Comparison of ENCODE assay signal across 8 cellular contexts in genomic region chr19:6423499-6424189, GRCh38. TPM values are rescaled to one million over a fixed set of nuclear protein-coding genes. Genes with fewer than 3 reads are reported as not detected.
DNase-seq lines count a peak whose midpoint lies in the region; ATAC-seq, FAIRE-seq and TF ChIP-seq lines count a peak whose summit lies in the region.
"Had no signal": no experiment of that assay in that cellular context is flagged by ENCODE, and none has a peak within 500 bp of the region (broad histone marks: within the 10 kb centered on the region; RNA-seq: fewer than 3 reads in every experiment).

No MANE protein-coding gene starts in this region.

- ATAC-seq in GM18868 (IDR thresholded peaks at IDR 0.05; ENCODE audit: unreplicated experiment) (no peak), HG03565 (IDR thresholded peaks at IDR 0.05; ENCODE audit: unreplicated experiment) (no peak)

- H3K9ac ChIP-seq in iPS-15b (ENCODE audit: low read depth, low read length): peak overlapping the region; percentile 90
- peak overlapping the region; percentile 85 for H3K9ac ChIP-seq in skeletal muscle satellite cell (ENCODE audit: low read depth, low read length)

- peak overlapping the region; percentile 94 for H3K4me2 ChIP-seq in skeletal muscle satellite cell (ENCODE audit: low read length)

- H3K4me3 ChIP-seq in iPS-15b (ENCODE audit: low read depth, low read length): peak overlapping the region; percentile 96
- H3K4me3 ChIP-seq in skeletal muscle satellite cell (ENCODE audit: low read length): peak overlapping the region; percentile 89

- H3K27me3 ChIP-seq in iPS-15b (ENCODE audit: control insufficient read depth, insufficient read depth, low read length) (no peaks in the 10 kb centered on the region), skeletal muscle satellite cell (ENCODE audit: control insufficient read depth, insufficient read depth, low read length) (no peaks in the 10 kb centered on the region)

- H3K9me3 ChIP-seq in iPS-15b (ENCODE audit: control insufficient read depth, insufficient read depth, low read length): no peaks in the 10 kb centered on the region
- H3K9me3 ChIP-seq in skeletal muscle satellite cell (replicated peaks; ENCODE audit: low read length): no peaks in the 10 kb centered on the region

- no peak for TF ChIP-seq POLR2A in GM12892 (IDR thresholded peaks at IDR 0.05; ENCODE audit: low read depth, low read length)

- DNase-seq in GM12892 (ENCODE audit: insufficient read length) (no peak), NCI-H69 (lab: John Stamatoyannopoulos, UW) (peak; percentile 50), amniotic epithelial cell (ENCODE audit: low read depth) (peak; percentile 37)

- H3K36me3 ChIP-seq in iPS-15b (ENCODE audit: control insufficient read depth, insufficient read depth, low read length): peaks cover 38% of the 10 kb centered on the region
- peaks cover 33% of the 10 kb centered on the region for H3K36me3 ChIP-seq in skeletal muscle satellite cell (ENCODE audit: insufficient read depth, low read length)

- peak; percentile 64 for FAIRE-seq in GM12892 (lab: Jason Lieb, UNC)

- peaks cover 5% of the 10 kb centered on the region for H3K4me1 ChIP-seq in iPS-15b (ENCODE audit: control insufficient read depth, insufficient read depth, low read length)
- H3K4me1 ChIP-seq in skeletal muscle satellite cell (ENCODE audit: control insufficient read depth, insufficient read depth, low read length): peaks cover 20% of the 10 kb centered on the region

RNA-seq across cellular contexts. Expression of gene KHSRP, which starts 1.0 kb away (rescaled TPM):
- polyA plus RNA-seq in GM12892 (2012; ENCODE audit: missing spikeins): 96.5 TPM
- 101 and 120 TPM in 2 replicates for total RNA-seq in skeletal muscle satellite cell (2012; rRNA removed)

RNA-seq across cellular contexts. Expression of gene SLC25A41, which starts 9.9 kb away (rescaled TPM):
- polyA plus RNA-seq in GM12892 (2012; ENCODE audit: missing spikeins): 0.87 TPM
- not detected in 2 replicates for total RNA-seq in skeletal muscle satellite cell (2012; rRNA removed)

RNA-seq across cellular contexts. Expression of gene GTF2F1, which starts 30.7 kb away (rescaled TPM):
- 31.4 TPM for polyA plus RNA-seq in GM12892 (2012; ENCODE audit: missing spikeins)
- 39.5 and 42.4 TPM in 2 replicates for total RNA-seq in skeletal muscle satellite cell (2012; rRNA removed)

RNA-seq across cellular contexts. Expression of gene SLC25A23, which starts 35.9 kb away (rescaled TPM):
- polyA plus RNA-seq in GM12892 (2012; ENCODE audit: missing spikeins): 38.4 TPM
- 6.6 and 16.2 TPM in 2 replicates for total RNA-seq in skeletal muscle satellite cell (2012; rRNA removed)

RNA-seq across cellular contexts. Expression of gene CRB3, which starts 40.4 kb away (rescaled TPM):
- 0.66 TPM for polyA plus RNA-seq in GM12892 (2012; ENCODE audit: missing spikeins)
- not detected in 2 replicates for total RNA-seq in skeletal muscle satellite cell (2012; rRNA removed)
- total RNA-seq: dermis microvascular lymphatic vessel endothelial cell had no signal
